8 cellular contexts compared by ENCODE assay signal in the genomic region with DNA sequence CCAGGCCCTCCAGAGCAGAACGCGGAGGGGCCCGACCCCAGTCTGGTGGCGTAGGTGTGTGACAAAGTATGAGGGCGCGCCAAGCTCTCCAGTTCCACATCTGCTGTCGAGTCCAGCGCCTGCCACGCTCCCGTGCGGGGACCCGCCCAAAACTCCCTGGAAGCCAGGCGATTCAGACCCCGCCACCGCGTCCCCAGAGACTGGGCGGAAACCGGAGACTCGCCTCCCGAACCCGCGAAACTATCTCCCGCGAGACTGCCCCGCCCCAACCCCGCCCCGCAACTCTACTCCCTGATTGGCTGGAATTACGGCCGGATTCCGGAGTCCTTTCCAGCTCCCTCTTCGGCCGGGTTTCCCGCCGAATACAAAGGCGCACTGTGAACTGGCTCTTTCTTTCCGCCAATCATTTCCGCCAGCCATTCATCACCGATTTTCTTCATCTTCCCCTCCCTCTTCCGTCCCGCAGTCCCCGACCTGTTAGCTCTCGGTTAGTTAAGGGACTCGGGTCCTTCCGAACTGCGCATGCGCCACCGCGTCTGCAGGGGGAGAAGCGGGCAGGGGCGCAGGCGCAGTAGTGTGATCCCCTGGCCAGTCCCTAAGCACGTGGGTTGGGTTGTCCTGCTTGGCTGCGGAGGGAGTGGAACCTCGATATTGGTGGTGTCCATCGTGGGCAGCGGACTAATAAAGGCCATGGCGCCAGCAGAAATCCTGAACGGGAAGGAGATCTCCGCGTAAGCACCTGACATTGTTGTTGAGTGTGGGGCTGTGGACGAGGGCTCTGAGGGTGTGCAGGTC.
DNase-seq lines count a peak whose midpoint lies in the region; ATAC-seq lines count a peak whose summit lies in the region.

A gene (plus strand): TSS at position 616 of the 795 bp plus-strand sequence. CDS start 75 bp downstream, at position 691.

- peak; percentile 100 for DNase-seq in NCI-H748 (lab: John Stamatoyannopoulos, UW; ENCODE audit: unreplicated experiment)
- peak; percentile 96 for DNase-seq in activated CD4-positive, alpha-beta T cell treated with anti-CD3 and anti-CD28 coated beads, Interleukin-2, amount 50 U/mL, for 1 hour
- DNase-seq in dedifferentiated amniotic fluid mesenchymal stem cell (ENCODE audit: extremely low spot score): peak; percentile 100
- DNase-seq in left kidney (ENCODE audit: low read depth, low spot score): peak; percentile 100
- DNase-seq in stimulated activated CD4-positive, alpha-beta T cell treated with anti-CD3 and anti-CD28 coated beads, Interleukin-2, amount 100 ng/mL, for 24 hours: peak; percentile 98

- ATAC-seq in GM19351 (IDR thresholded peaks at IDR 0.05; ENCODE audit: unreplicated experiment) (peak; percentile 73), HG03521 (IDR thresholded peaks at IDR 0.05; ENCODE audit: unreplicated experiment) (peak; percentile 75)

- peak within 1 kb of the TSS; percentile 87 to 95 (median 90) for H3K9ac ChIP-seq in BLaER1 treated with 17β-estradiol and CSF1 and Interleukin-3, amounts not matched to agents 10 nM and 100 nM

- H3K9me3 ChIP-seq in BLaER1 treated with 17β-estradiol and CSF1 and Interleukin-3, amounts not matched to agents 10 nM and 100 nM (replicated peaks in 1 of 11): no peaks in the 10 kb centered on the region

- H3K27me3 ChIP-seq in BLaER1 treated with 17β-estradiol and CSF1 and Interleukin-3, amounts not matched to agents 10 nM and 100 nM: no peaks in the 10 kb centered on the region

- H3K4me1 ChIP-seq in BLaER1 treated with 17β-estradiol and CSF1 and Interleukin-3, amounts not matched to agents 10 nM and 100 nM: peaks cover 18 to 47% (median 36%) of the 10 kb centered on the region in 10 experiments

- peaks cover 8 to 33% (median 26%) of the 10 kb centered on the region in 11 experiments; a peak in 21 of 22 replicates for H3K36me3 ChIP-seq in BLaER1 treated with 17β-estradiol and CSF1 and Interleukin-3, amounts not matched to agents 10 nM and 100 nM

- peaks cover 0 to 10% (median 0%) of the 10 kb centered on the region in 11 experiments; a peak in 4 of 22 replicates for H4K20me1 ChIP-seq in BLaER1 treated with 17β-estradiol and CSF1 and Interleukin-3, amounts not matched to agents 10 nM and 100 nM

- H3K27ac ChIP-seq in BLaER1 treated with 17β-estradiol and CSF1 and Interleukin-3, amounts not matched to agents 10 nM and 100 nM: peak within 1 kb of the TSS; percentile 72 to 96 (median 92)

- H3K4me3 ChIP-seq in BLaER1 treated with 17β-estradiol and CSF1 and Interleukin-3, amounts not matched to agents 10 nM and 100 nM: peak within 1 kb of the TSS; percentile 72 to 91 (median 79)

- H3K4me2 ChIP-seq in BLaER1 treated with 17β-estradiol and CSF1 and Interleukin-3, amounts not matched to agents 10 nM and 100 nM: peak within 1 kb of the TSS; percentile 87 to 99 (median 97)

Comparison
In these comparisons a context has a peak if more than half of its experiments do, and no peak if none do; other contexts are left out.
1. Peak in every context shown above with its lines: DNase-seq, ATAC-seq, H3K4me3 ChIP-seq and H3K27ac ChIP-seq.